In genomic region chr2:31957748-31958717, GRCh38 we compare ENCODE assay signal across 17 cellular contexts. TPM values are rescaled to one million over a fixed set of nuclear protein-coding genes. Genes with fewer than 3 reads are reported as not detected.
DNase-seq lines count a peak whose midpoint lies in the region; ATAC-seq, FAIRE-seq and TF ChIP-seq lines count a peak whose summit lies in the region.
"Had no signal": no experiment of that assay in that cellular context is flagged by ENCODE, and none has a peak within 500 bp of the region (broad histone marks: within the 10 kb centered on the region; RNA-seq: fewer than 3 reads in every experiment).

No MANE protein-coding gene starts in this region.

- no peak for FAIRE-seq in RCC 7860 (lab: Jason Lieb, UNC)
- FAIRE-seq: GM18507, pancreas, small intestine had no signal

- H3K36me3 Mint-ChIP-seq in activated naive CD8-positive, alpha-beta T cell treated with anti-CD3 and anti-CD28 coated beads, Interleukin-2, amount 10 ng/mL, durations not matched to agents 7 days and 5 days: peaks cover 21% of the 10 kb centered on the region
- peaks cover 14% of the 10 kb centered on the region for H3K36me3 Mint-ChIP-seq in neural progenitor cell

- ATAC-seq in activated naive CD8-positive, alpha-beta T cell treated with anti-CD3 and anti-CD28 coated beads, Interleukin-2, amount 10 ng/mL, durations not matched to agents 7 days and 5 days (ENCODE audit: low read depth): peak; percentile 46
- no peak for ATAC-seq in GM21390 (IDR thresholded peaks at IDR 0.05; ENCODE audit: unreplicated experiment)
- ATAC-seq in left lobe of liver: no peak

- H3K9ac ChIP-seq in Karpas-422 (ENCODE audit: low read length) (no peak overlapping the region), neural progenitor cell (no peak overlapping the region)

- no peaks in the 10 kb centered on the region for H3K9me3 Mint-ChIP-seq in activated naive CD8-positive, alpha-beta T cell treated with anti-CD3 and anti-CD28 coated beads, Interleukin-2, amount 10 ng/mL, durations not matched to agents 7 days and 5 days
- no peaks in the 10 kb centered on the region for H3K9me3 Mint-ChIP-seq in neural progenitor cell

- H3K27ac Mint-ChIP-seq in activated naive CD8-positive, alpha-beta T cell treated with anti-CD3 and anti-CD28 coated beads, Interleukin-2, amount 10 ng/mL, durations not matched to agents 7 days and 5 days: peak overlapping the region; percentile 10
- peak overlapping the region; percentile 23 for H3K27ac Mint-ChIP-seq in neural progenitor cell

- DNase-seq in NOMO-1 treated with DMSO at 0.1 percent for 48 hours (lab: John Stamatoyannopoulos, UW; ENCODE audit: unreplicated experiment) (peak; percentile 33), NOMO-1 (lab: John Stamatoyannopoulos, UW; ENCODE audit: unreplicated experiment in 2 of 2) (no peak), Karpas-422 (no peak), neural progenitor cell (ENCODE audit: low spot score) (no peak), RCC 7860 (ENCODE audit: low spot score) (no peak), left lobe of liver (ENCODE audit: low spot score) (no peak)
- no peak for DNase-seq in activated naive CD8-positive, alpha-beta T cell treated with anti-CD3 and anti-CD28 coated beads, Interleukin-2, amount 10 ng/mL, durations not matched to agents 7 days and 5 days
- DNase-seq: activated CD8-positive, alpha-beta memory T cell treated with anti-CD3 and anti-CD28 coated beads, Interleukin-2, amount 50 U/mL, for 48 hours; cortex of kidney; GF-D8; H7; Kasumi-1; NCI-H2029 treated with DMSO at 0.1 percent for 48 hours; pancreas; small intestine had no signal

- H3K27ac ChIP-seq in Karpas-422 (ENCODE audit: low read length) (0 out of 2 replicates have a peak overlapping the region, but pooled peaks have one; percentile 1), neural progenitor cell (no peak overlapping the region)
- H3K27ac ChIP-seq: pancreas had no signal

- peaks cover 7% of the 10 kb centered on the region; the same call in 1 of the 2 replicates for H3K36me3 ChIP-seq in Karpas-422 (ENCODE audit: insufficient read depth, low read length)
- H3K36me3 ChIP-seq in neural progenitor cell: no peaks in the 10 kb centered on the region
- H3K36me3 ChIP-seq: pancreas had no signal

- no peaks in the 10 kb centered on the region for H3K27me3 Mint-ChIP-seq in activated naive CD8-positive, alpha-beta T cell treated with anti-CD3 and anti-CD28 coated beads, Interleukin-2, amount 10 ng/mL, durations not matched to agents 7 days and 5 days
- no peaks in the 10 kb centered on the region for H3K27me3 Mint-ChIP-seq in neural progenitor cell (ENCODE audit: insufficient read depth, low read depth)

- H3F3A ChIP-seq in neural progenitor cell (ENCODE audit: low read depth): no peaks in the 10 kb centered on the region

- POLR2A ChIA-PET in activated naive CD8-positive, alpha-beta T cell treated with anti-CD3 and anti-CD28 coated beads, Interleukin-2, amount 10 ng/mL, durations not matched to agents 7 days and 5 days (lab: Charles Lee): no interaction called here

- H3K79me2 ChIP-seq in Karpas-422 (ENCODE audit: low read length) (peaks cover 100% of the 10 kb centered on the region), neural progenitor cell (ENCODE audit: low read depth) (peaks cover 99% of the 10 kb centered on the region)

- no peak for TF ChIP-seq CTCF in neural progenitor cell (IDR thresholded peaks at IDR 0.05)

- H3K4me1 ChIP-seq in Karpas-422 (ENCODE audit: low read length) (peaks cover 27% of the 10 kb centered on the region), neural progenitor cell (no peaks in the 10 kb centered on the region)
- H3K4me1 ChIP-seq: pancreas had no signal

- H3K9me2 ChIP-seq in Karpas-422 (replicated peaks; ENCODE audit: insufficient read depth, low read length): no peaks in the 10 kb centered on the region

- H3K27me3 ChIP-seq in Karpas-422 (ENCODE audit: low read length): no peaks in the 10 kb centered on the region
- H3K27me3 ChIP-seq in neural progenitor cell: no peaks in the 10 kb centered on the region
- H3K27me3 ChIP-seq: pancreas had no signal

- H3K4me1 Mint-ChIP-seq in activated naive CD8-positive, alpha-beta T cell treated with anti-CD3 and anti-CD28 coated beads, Interleukin-2, amount 10 ng/mL, durations not matched to agents 7 days and 5 days: peaks cover 32% of the 10 kb centered on the region
- H3K4me1 Mint-ChIP-seq in neural progenitor cell: no peaks in the 10 kb centered on the region

- H4K20me1 ChIP-seq in Karpas-422 (ENCODE audit: insufficient read depth, low read depth, low read length): no peaks in the 10 kb centered on the region
- H4K20me1 ChIP-seq in neural progenitor cell (ENCODE audit: low read depth): no peaks in the 10 kb centered on the region

- H3K9me3 ChIP-seq in Karpas-422 (ENCODE audit: low read length) (no peaks in the 10 kb centered on the region), neural progenitor cell (ENCODE audit: low read depth) (no peaks in the 10 kb centered on the region)
- H3K9me3 ChIP-seq: pancreas had no signal

- H3K4me2 ChIP-seq in Karpas-422 (ENCODE audit: low read depth, low read length, poor library complexity, severe bottlenecking) (no peak overlapping the region), neural progenitor cell (no peak overlapping the region)

- H2AFZ ChIP-seq in Karpas-422 (ENCODE audit: low read length) (no peak overlapping the region), neural progenitor cell (replicated peaks) (no peak overlapping the region)

- peak overlapping the region; percentile 17 for H3K4me3 Mint-ChIP-seq in activated naive CD8-positive, alpha-beta T cell treated with anti-CD3 and anti-CD28 coated beads, Interleukin-2, amount 10 ng/mL, durations not matched to agents 7 days and 5 days
- no peak overlapping the region for H3K4me3 Mint-ChIP-seq in neural progenitor cell

- no peak overlapping the region for H3K4me3 ChIP-seq in Karpas-422 (ENCODE audit: low read length)
- no peak overlapping the region for H3K4me3 ChIP-seq in neural progenitor cell
- H3K4me3 ChIP-seq: pancreas had no signal

RNA-seq across cellular contexts. Expression of gene MEMO1, which starts 52.8 kb away (rescaled TPM):
- 56.8 and 62.9 TPM in 2 replicates for total RNA-seq in Karpas-422 (2014; rRNA removed; shearing (Covaris generic); ENCODE audit: low replicate concordance)
- 10 to 100 TPM; 43.5 to 43.8 TPM for total RNA-seq in activated naive CD8-positive, alpha-beta T cell treated with anti-CD3 and anti-CD28 coated beads, Interleukin-2, amount 10 ng/mL, durations not matched to agents 7 days and 5 days
- total RNA-seq in neural progenitor cell (ENCODE audit: low replicate concordance) (25.8 and 47.4 TPM in 2 replicates), left lobe of liver (22.7 TPM)
